In the genomic region with DNA sequence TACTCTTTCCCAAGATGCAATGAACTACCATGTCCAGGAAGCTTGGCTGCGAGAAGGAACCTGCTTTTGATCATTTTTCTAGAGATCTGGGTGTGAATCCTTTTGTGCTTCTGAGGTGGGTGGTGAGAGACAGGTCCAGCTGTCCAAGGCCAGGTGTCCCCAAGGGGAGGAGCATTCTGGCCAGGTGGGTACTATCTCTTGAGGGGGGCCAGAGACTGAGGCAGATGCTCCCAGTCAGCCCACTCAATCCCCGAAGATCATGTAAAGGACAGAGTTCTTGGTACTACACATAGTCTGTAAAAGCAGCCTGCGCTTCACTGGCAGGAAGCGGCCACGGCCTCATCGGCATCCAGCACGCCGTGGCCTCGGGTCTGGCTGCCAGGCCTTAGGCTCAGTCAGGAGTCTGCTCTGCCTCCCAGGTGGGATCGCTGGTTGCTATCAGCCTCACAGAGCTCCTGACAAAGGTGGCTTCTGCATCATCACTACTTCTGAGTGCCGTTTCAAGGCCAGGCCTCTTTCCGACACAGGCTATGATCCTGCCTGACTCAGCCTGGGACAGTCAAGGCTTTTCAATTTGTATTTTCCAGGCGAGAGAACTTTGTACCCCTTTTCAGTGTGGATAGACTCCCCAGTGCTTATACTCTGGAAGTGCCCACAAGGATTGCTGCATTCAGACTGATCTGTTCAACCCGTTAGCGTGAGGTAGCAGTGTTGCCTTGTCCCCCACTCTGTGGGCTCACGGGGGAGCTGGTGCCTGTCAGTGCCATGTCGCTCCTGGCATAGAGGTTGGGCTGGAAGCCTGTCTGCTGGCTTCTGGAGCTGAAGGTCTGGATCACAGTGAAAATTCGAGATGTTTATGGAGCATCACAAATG, we compare ENCODE assay signal across 21 cellular contexts.
"Had no signal": no experiment of that assay in that cellular context is flagged by ENCODE, and none has a peak within 500 bp of the region (broad histone marks: within the 10 kb centered on the region; RNA-seq: fewer than 3 reads in every experiment).

No MANE protein-coding gene starts in this region.

- H3K27ac ChIP-seq: colonic mucosa, esophagus squamous epithelium, neutrophil, parathyroid adenoma, prostate gland, right atrium auricular region, sigmoid colon, thoracic aorta, tibial nerve, upper lobe of left lung, uterus had no signal

- H2AFZ ChIP-seq: parathyroid adenoma had no signal

- H3K9me3 ChIP-seq: colonic mucosa, esophagus squamous epithelium, mucosa of descending colon, neutrophil, prostate gland, right atrium auricular region, sigmoid colon, thoracic aorta, tibial nerve, upper lobe of left lung, uterus had no signal

- H3K4me3 ChIP-seq: colonic mucosa, esophagus squamous epithelium, lung, mucosa of descending colon, prostate gland, right atrium auricular region, sigmoid colon, thoracic aorta, tibial nerve, upper lobe of left lung, uterus had no signal

- H3K27me3 ChIP-seq: colonic mucosa, esophagus squamous epithelium, right atrium auricular region, sigmoid colon, tibial nerve, upper lobe of left lung, uterus had no signal

- DNase-seq: colonic mucosa; effector memory CD8-positive, alpha-beta T cell; erythroblast; esophagus squamous epithelium; foreskin melanocyte; head of caudate nucleus; mucosa of descending colon; naive B cell; sigmoid colon; stimulated activated CD4-positive, alpha-beta T cell treated with anti-CD3 and anti-CD28 coated beads, Interleukin-4, amount 100 ng/mL, for 4 hours; stimulated activated naive CD8-positive, alpha-beta T cell treated with anti-CD3 and anti-CD28 coated beads, Interleukin-15, Interleukin-2, amounts not matched to agents 100 U/mL and 50 U/mL, for 24 hours; uterus had no signal

- H3K36me3 ChIP-seq: neutrophil, prostate gland, right atrium auricular region, uterus had no signal

- H3K9ac ChIP-seq: parathyroid adenoma had no signal

- H3K4me1 ChIP-seq: colonic mucosa, esophagus squamous epithelium, parathyroid adenoma, prostate gland, right atrium auricular region, sigmoid colon, tibial nerve, upper lobe of left lung, uterus had no signal

- ATAC-seq: effector memory CD8-positive, alpha-beta T cell; mucosa of descending colon; stimulated activated memory B cell treated with anti-CD40 and anti-IgM and Interleukin-4, amounts not matched to agents 10 μg/mL and 1 μg/mL and 100 μg/mL, for 72 hours; stimulated activated naive CD8-positive, alpha-beta T cell treated with anti-CD3 and anti-CD28 coated beads, Interleukin-15, Interleukin-2, amounts not matched to agents 100 U/mL and 50 U/mL, for 24 hours had no signal
